Comparison of ENCODE assay signal across 10 cellular contexts in genomic region chr21:45019076-45019886, GRCh38. TPM values are rescaled to one million over a fixed set of nuclear protein-coding genes. Genes with fewer than 3 reads are reported as not detected.
A peak's percentile ranks its signal among the peaks of the same experiment; 100 is the strongest.
DNase-seq lines count a peak whose midpoint lies in the region; ATAC-seq and TF ChIP-seq lines count a peak whose summit lies in the region.
"Had no signal": no experiment of that assay in that cellular context is flagged by ENCODE, and none has a peak within 500 bp of the region (broad histone marks: within the 10 kb centered on the region; RNA-seq: fewer than 3 reads in every experiment).

No MANE protein-coding gene starts in this region.

- no peak overlapping the region for H2AFZ ChIP-seq in PC-3 (ENCODE audit: low read length)

- CTCF ChIA-PET in PC-3 (lab: Charles Lee), result no interaction called here

- DNase-seq in AG10803 (ENCODE audit: low read depth), result peak; percentile 52
- DNase-seq in cardiac septum (ENCODE audit: low spot score), result peak; percentile 73
- peak; percentile 86 for DNase-seq in posterior vena cava (ENCODE audit: low spot score)
- DNase-seq in PC-3, result no peak
- no peak for DNase-seq in stimulated activated naive CD4-positive, alpha-beta T cell treated with Interleukin-2 at 50 U/mL for 16 hours (lab: John Stamatoyannopoulos, UW)
- DNase-seq in activated gamma-delta T cell treated with Interleukin-2 at 50 U/mL for 16 hours, result no peak
- DNase-seq: cortex of kidney, NCI-H446 treated with DMSO at 0.1 percent for 48 hours had no signal

- H3K9me3 ChIP-seq in PC-3 (ENCODE audit: low read length), result no peaks in the 10 kb centered on the region

- no peaks in the 10 kb centered on the region for H3K36me3 ChIP-seq in PC-3 (ENCODE audit: low read depth, low read length)

- no peak for ATAC-seq in PC-3
- no peak for ATAC-seq in HG03442 (IDR thresholded peaks at IDR 0.05; ENCODE audit: unreplicated experiment)

- no peaks in the 10 kb centered on the region for H4K20me1 ChIP-seq in PC-3 (ENCODE audit: low read length)

- no peak overlapping the region for H3K4me2 ChIP-seq in PC-3 (ENCODE audit: low read length)

- POLR2A ChIA-PET in PC-3 (lab: Charles Lee; ENCODE audit: unreplicated experiment), result no interaction called here

- no peaks in the 10 kb centered on the region for H3K79me2 ChIP-seq in PC-3 (ENCODE audit: low read length)

- H3K27ac ChIP-seq in PC-3 (ENCODE audit: low read length), result no peak overlapping the region

- intact Hi-C loops in cardiac septum (cut with DNase I) (no loop called here), posterior vena cava (cut with DNase I) (no loop called here), PC-3 (cut with micrococcal nuclease) (no loop called here)

- TF ChIP-seq CTCF in AG10803 (conservative IDR thresholded peaks at IDR 0.05; ENCODE audit: low read length) (no peak), PC-3 (conservative IDR thresholded peaks at IDR 0.05; ENCODE audit: low read depth, low read length) (no peak)

- no peak for TF ChIP-seq RAD21 in Ishikawa (IDR thresholded peaks at IDR 0.05; ENCODE audit: low read depth)

- BruUV-seq in PC-3 (replicated peaks; lab: Mats Ljungman, UMichigan), result no TSS peak

- H3K9ac ChIP-seq in PC-3 (ENCODE audit: low read length), result no peak overlapping the region

- no peaks in the 10 kb centered on the region for H3F3A ChIP-seq in PC-3 (ENCODE audit: low read length, unreplicated experiment)

- no peaks in the 10 kb centered on the region for H3K9me2 ChIP-seq in PC-3 (replicated peaks; ENCODE audit: low read length)

- H3K4me1 ChIP-seq in PC-3 (ENCODE audit: insufficient read depth, low read length), result peaks cover 14% of the 10 kb centered on the region; the same call in 1 of the 2 replicates

- no peaks in the 10 kb centered on the region for H3K27me3 ChIP-seq in PC-3 (ENCODE audit: low read length)

- TF ChIP-seq EP300 in Ishikawa (IDR thresholded peaks at IDR 0.05; ENCODE audit: borderline replicate concordance), result peak; percentile 44; the same call in 1 of the 2 replicates

- no peak overlapping the region for H3K4me3 ChIP-seq in AG10803 (ENCODE audit: low read length)
- H3K4me3 ChIP-seq in PC-3 (ENCODE audit: low read length), result no peak overlapping the region

TF ChIP-seq in Ishikawa, 13 proteins besides CTCF, POLR2A, EP300 and RAD21:
- TF ChIP-seq FOXM1 (IDR thresholded peaks at IDR 0.05; ENCODE audit: borderline replicate concordance, low read depth) (no peak), TAF1 (IDR thresholded peaks at IDR 0.05; ENCODE audit: low read depth) (no peak), TCF12 (IDR thresholded peaks at IDR 0.05; ENCODE audit: low read depth) (no peak; the same call in 1 of the 2 replicates), YY1 (IDR thresholded peaks at IDR 0.05; ENCODE audit: low read depth) (no peak), TEAD4 (IDR thresholded peaks at IDR 0.05) (no peak), ZBTB7A (IDR thresholded peaks at IDR 0.05; ENCODE audit: low read depth) (no peak), CREB1 (IDR thresholded peaks at IDR 0.05; ENCODE audit: low read depth) (no peak), EGR1 (IDR thresholded peaks at IDR 0.05) (no peak), CEBPB (IDR thresholded peaks at IDR 0.05) (no peak), MAX (IDR thresholded peaks at IDR 0.05) (no peak; the same call in 1 of the 2 replicates), NFIC (IDR thresholded peaks at IDR 0.05) (no peak), REST (IDR thresholded peaks at IDR 0.05; ENCODE audit: low read depth) (no peak)
- TF ChIP-seq, protein P1, sequence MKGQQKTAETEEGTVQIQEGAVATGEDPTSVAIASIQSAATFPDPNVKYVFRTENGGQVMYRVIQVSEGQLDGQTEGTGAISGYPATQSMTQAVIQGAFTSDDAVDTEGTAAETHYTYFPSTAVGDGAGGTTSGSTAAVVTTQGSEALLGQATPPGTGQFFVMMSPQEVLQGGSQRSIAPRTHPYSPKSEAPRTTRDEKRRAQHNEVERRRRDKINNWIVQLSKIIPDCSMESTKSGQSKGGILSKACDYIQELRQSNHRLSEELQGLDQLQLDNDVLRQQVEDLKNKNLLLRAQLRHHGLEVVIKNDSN (IDR thresholded peaks at IDR 0.05), result no peak

RNA-seq across cellular contexts. Expression of gene ADARB1, which starts 55.1 kb away (rescaled TPM):
- total RNA-seq in cardiac septum, result 13.7 TPM
- 10 to 100 TPM; 72.4 to 85.6 TPM for total RNA-seq in posterior vena cava
- total RNA-seq in PC-3 (2014; rRNA removed), result 14.1 and 21.0 TPM in 2 replicates

Comparison
In these comparisons a context has a peak if more than half of its experiments do, and no peak if none do; other contexts are left out.
1. DNase-seq: peak in AG10803 (single experiment), cardiac septum (single experiment) and posterior vena cava (single experiment); none in PC-3 (single experiment), stimulated activated naive CD4-positive, alpha-beta T cell treated with Interleukin-2 at 50 U/mL for 16 hours (single experiment) and activated gamma-delta T cell treated with Interleukin-2 at 50 U/mL for 16 hours (single experiment).